In genomic region chr3:168859143-168859542, GRCh38 we compare ENCODE assay signal across 1 cellular context.
TF ChIP-seq lines count a peak whose summit lies in the region.

No MANE protein-coding gene starts in this region.

TF ChIP-seq in HepG2, 621 proteins besides CTCF, POLR2A, EP300 and RAD21 (continued from another document and continues in another):
- TF ChIP-seq NONO (IDR thresholded peaks at IDR 0.05): no peak
- TF ChIP-seq NONO (CRISPR knock-in tag; conservative IDR thresholded peaks at IDR 0.05): no peak
- TF ChIP-seq ZNF563 (CRISPR knock-in tag; IDR thresholded peaks at IDR 0.05): no peak
- TF ChIP-seq ZSCAN25 (CRISPR knock-in tag; IDR thresholded peaks at IDR 0.05): no peak
- no peak for TF ChIP-seq MXD3 (CRISPR knock-in tag; IDR thresholded peaks at IDR 0.05)
- no peak for TF ChIP-seq CEBPZ (IDR thresholded peaks at IDR 0.05; ENCODE audit: low read length)
- TF ChIP-seq ZKSCAN5 (CRISPR knock-in tag; IDR thresholded peaks at IDR 0.05): no peak
- no peak for TF ChIP-seq HMGXB3 (CRISPR knock-in tag; IDR thresholded peaks at IDR 0.05; ENCODE audit: borderline replicate concordance)
- no peak for TF ChIP-seq TGIF2 (CRISPR knock-in tag; IDR thresholded peaks at IDR 0.05)
- TF ChIP-seq ZEB1 (IDR thresholded peaks at IDR 0.05; ENCODE audit: insufficient replicate concordance, low read depth): no peak
- no peak for TF ChIP-seq NFE2L1 (CRISPR knock-in tag; IDR thresholded peaks at IDR 0.05; ENCODE audit: borderline replicate concordance)
- no peak for TF ChIP-seq ZNF18 (CRISPR knock-in tag; IDR thresholded peaks at IDR 0.05; ENCODE audit: insufficient replicate concordance)
- TF ChIP-seq GLI4 (CRISPR knock-in tag; IDR thresholded peaks at IDR 0.05; ENCODE audit: borderline replicate concordance): no peak
- no peak for TF ChIP-seq ZNF460 (CRISPR knock-in tag; IDR thresholded peaks at IDR 0.05; ENCODE audit: borderline replicate concordance)
- no peak for TF ChIP-seq MEIS1 (CRISPR knock-in tag; IDR thresholded peaks at IDR 0.05; ENCODE audit: borderline replicate concordance)
- TF ChIP-seq CC2D1A (CRISPR knock-in tag; IDR thresholded peaks at IDR 0.05): no peak
- TF ChIP-seq ZNF260 (CRISPR knock-in tag; IDR thresholded peaks at IDR 0.05; ENCODE audit: borderline replicate concordance, low read depth): no peak
- no peak for TF ChIP-seq KDM3A (CRISPR knock-in tag; IDR thresholded peaks at IDR 0.05; ENCODE audit: low read depth)
- no peak for TF ChIP-seq SOX13 (IDR thresholded peaks at IDR 0.05)
- peak in 1 of 2 experiments; percentile 81; a peak in 2 of 4 replicates for TF ChIP-seq SOX13 (CRISPR knock-in tag; conservative IDR thresholded peaks at IDR 0.05 in 1 of 2, IDR thresholded peaks at IDR 0.05 in 1 of 2)
- TF ChIP-seq ZFP1 (CRISPR knock-in tag; IDR thresholded peaks at IDR 0.05): no peak
- TF ChIP-seq ZNF614 (CRISPR knock-in tag; IDR thresholded peaks at IDR 0.05; ENCODE audit: borderline replicate concordance): no peak; the same call in 1 of the 2 replicates
- TF ChIP-seq THAP8 (CRISPR knock-in tag; IDR thresholded peaks at IDR 0.05; ENCODE audit: borderline replicate concordance): no peak
- 0 out of 2 replicates have a peak, but pooled peaks have one; percentile 39 for TF ChIP-seq STAT6 (CRISPR knock-in tag; IDR thresholded peaks at IDR 0.05; ENCODE audit: borderline replicate concordance)
- TF ChIP-seq ZNF230 (CRISPR knock-in tag; IDR thresholded peaks at IDR 0.05): no peak
- no peak for TF ChIP-seq PAF1 (CRISPR knock-in tag; IDR thresholded peaks at IDR 0.05)
- TF ChIP-seq GZF1 (CRISPR knock-in tag; IDR thresholded peaks at IDR 0.05): no peak
- no peak for TF ChIP-seq TIGD3 (CRISPR knock-in tag; IDR thresholded peaks at IDR 0.05; ENCODE audit: borderline replicate concordance)
- no peak for TF ChIP-seq THAP7 (CRISPR knock-in tag; IDR thresholded peaks at IDR 0.05)
- TF ChIP-seq IRX3 (CRISPR knock-in tag; IDR thresholded peaks at IDR 0.05; ENCODE audit: borderline replicate concordance, low read depth): no peak
- no peak for TF ChIP-seq ARNT (IDR thresholded peaks at IDR 0.05)
- TF ChIP-seq ZSCAN12 (CRISPR knock-in tag; IDR thresholded peaks at IDR 0.05): no peak
- no peak for TF ChIP-seq PLRG1 (conservative IDR thresholded peaks at IDR 0.05)
- TF ChIP-seq ZNF124 (CRISPR knock-in tag; IDR thresholded peaks at IDR 0.05): 0 out of 2 replicates have a peak, but pooled peaks have one; percentile 32
- TF ChIP-seq NCOA1 (CRISPR knock-in tag; IDR thresholded peaks at IDR 0.05): no peak
- TF ChIP-seq AGO2 (optimal IDR thresholded peaks at IDR 0.05; ENCODE audit: low read depth, low read length): no peak
- TF ChIP-seq MIXL1 (CRISPR knock-in tag; IDR thresholded peaks at IDR 0.05): peak; percentile 88
- TF ChIP-seq ATM (IDR thresholded peaks at IDR 0.05; ENCODE audit: borderline replicate concordance): no peak
- peak; percentile 68 for TF ChIP-seq ZNF792 (CRISPR knock-in tag; IDR thresholded peaks at IDR 0.05)
- peak; percentile 13; the same call in 1 of the 2 replicates for TF ChIP-seq KDM6A (CRISPR knock-in tag; IDR thresholded peaks at IDR 0.05; ENCODE audit: low read depth)
- 0 out of 2 replicates have a peak, but pooled peaks have one; percentile 21 for TF ChIP-seq STAT5B (CRISPR knock-in tag; IDR thresholded peaks at IDR 0.05)
- no peak for TF ChIP-seq KDM1A (CRISPR knock-in tag; IDR thresholded peaks at IDR 0.05)
- TF ChIP-seq BCLAF1 (IDR thresholded peaks at IDR 0.05): no peak
- no peak for TF ChIP-seq KDM2A (CRISPR knock-in tag; IDR thresholded peaks at IDR 0.05; ENCODE audit: borderline replicate concordance, low read depth)
- TF ChIP-seq NFKB2 (CRISPR knock-in tag; IDR thresholded peaks at IDR 0.05; ENCODE audit: borderline replicate concordance): no peak
- TF ChIP-seq JUNB (CRISPR knock-in tag; IDR thresholded peaks at IDR 0.05; ENCODE audit: borderline replicate concordance): no peak
- no peak for TF ChIP-seq ZBTB26 (CRISPR knock-in tag; IDR thresholded peaks at IDR 0.05; ENCODE audit: borderline replicate concordance)
- peak; percentile 17; the same call in 1 of the 2 replicates for TF ChIP-seq GATAD1 (CRISPR knock-in tag; IDR thresholded peaks at IDR 0.05)
